Comparison of ENCODE assay signal across 20 cellular contexts in genomic region chr17:4582101-4582501, GRCh38. TPM values are rescaled to one million over a fixed set of nuclear protein-coding genes. Genes with fewer than 3 reads are reported as not detected.
"Had no signal": no experiment of that assay in that cellular context is flagged by ENCODE, and none has a peak within 500 bp of the region (broad histone marks: within the 10 kb centered on the region; RNA-seq: fewer than 3 reads in every experiment).

No MANE protein-coding gene starts in this region.

- H3K27ac ChIP-seq: breast epithelium, parathyroid adenoma, thyroid gland had no signal

- H3K9me3 ChIP-seq: breast epithelium, thyroid gland had no signal

- H3K9ac ChIP-seq: parathyroid adenoma had no signal

- DNase-seq: activated CD4-positive, alpha-beta T cell treated with anti-CD3 and anti-CD28 coated beads, Interleukin-2, amount 10 ng/mL, durations not matched to agents 7 days and 5 days; activated CD8-positive, alpha-beta T cell treated with anti-CD3 and anti-CD28 coated beads, Interleukin-2, amount 10 ng/mL, durations not matched to agents 7 days and 5 days; activated naive CD4-positive, alpha-beta T cell treated with anti-CD3 and anti-CD28 coated beads for 36 hours; activated naive CD8-positive, alpha-beta T cell treated with anti-CD3 and anti-CD28 coated beads, Interleukin-2, amount 50 U/mL, for 24 hours; activated T-cell treated with anti-CD3 and anti-CD28 coated beads, Interleukin-2, amount 50 U/mL, for 24 hours; cerebellar nuclear complex; cortex of kidney; effector CD4-positive, alpha-beta T cell; head of caudate nucleus; stimulated activated naive CD4-positive, alpha-beta T cell treated with Interleukin-2 at 50 U/mL for 16 hours; thyroid gland had no signal

- H3K4me3 ChIP-seq: breast epithelium, thyroid gland had no signal

- FAIRE-seq: frontal cortex, urothelium cell line had no signal

- H3K36me3 ChIP-seq: breast epithelium, thyroid gland had no signal

- H3K4me1 ChIP-seq: breast epithelium, parathyroid adenoma had no signal

- ATAC-seq: activated CD4-positive, CD25-positive, alpha-beta regulatory T cell treated with anti-CD3 and anti-CD28 coated beads, Interleukin-2, amount 50 U/mL, for 24 hours; activated CD8-positive, alpha-beta T cell treated with anti-CD3 and anti-CD28 coated beads, Interleukin-2, amount 10 ng/mL, durations not matched to agents 7 days and 5 days; activated naive CD8-positive, alpha-beta T cell treated with anti-CD3 and anti-CD28 coated beads, Interleukin-2, amount 50 U/mL, for 24 hours had no signal

RNA-seq across cellular contexts. Expression of gene SMTNL2, which starts 2.2 kb away (rescaled TPM):
- total RNA-seq: activated CD4-positive, alpha-beta T cell treated with anti-CD3 and anti-CD28 coated beads, Interleukin-2, amount 10 ng/mL, durations not matched to agents 7 days and 5 days; activated CD8-positive, alpha-beta T cell treated with anti-CD3 and anti-CD28 coated beads, Interleukin-2, amount 10 ng/mL, durations not matched to agents 7 days and 5 days; activated naive CD4-positive, alpha-beta T cell treated with anti-CD3 and anti-CD28 coated beads for 36 hours; liver; mononuclear cell had no signal
- polyA plus RNA-seq: aorta had no signal

RNA-seq across cellular contexts. Expression of gene GGT6, which starts 21.7 kb away (rescaled TPM):
- total RNA-seq: activated CD4-positive, alpha-beta T cell treated with anti-CD3 and anti-CD28 coated beads, Interleukin-2, amount 10 ng/mL, durations not matched to agents 7 days and 5 days; activated CD8-positive, alpha-beta T cell treated with anti-CD3 and anti-CD28 coated beads, Interleukin-2, amount 10 ng/mL, durations not matched to agents 7 days and 5 days; activated naive CD4-positive, alpha-beta T cell treated with anti-CD3 and anti-CD28 coated beads for 36 hours; aorta; frontal cortex; mononuclear cell; subcutaneous adipose tissue had no signal

RNA-seq across cellular contexts. Expression of gene ALOX15, which starts 59.4 kb away (rescaled TPM):
- total RNA-seq: activated CD8-positive, alpha-beta T cell treated with anti-CD3 and anti-CD28 coated beads, Interleukin-2, amount 10 ng/mL, durations not matched to agents 7 days and 5 days; activated naive CD4-positive, alpha-beta T cell treated with anti-CD3 and anti-CD28 coated beads for 36 hours; aorta; frontal cortex; mononuclear cell; thyroid gland had no signal
- polyA plus RNA-seq: aorta had no signal
